ENCODE assay signal across 9 cellular contexts in the genomic region with DNA sequence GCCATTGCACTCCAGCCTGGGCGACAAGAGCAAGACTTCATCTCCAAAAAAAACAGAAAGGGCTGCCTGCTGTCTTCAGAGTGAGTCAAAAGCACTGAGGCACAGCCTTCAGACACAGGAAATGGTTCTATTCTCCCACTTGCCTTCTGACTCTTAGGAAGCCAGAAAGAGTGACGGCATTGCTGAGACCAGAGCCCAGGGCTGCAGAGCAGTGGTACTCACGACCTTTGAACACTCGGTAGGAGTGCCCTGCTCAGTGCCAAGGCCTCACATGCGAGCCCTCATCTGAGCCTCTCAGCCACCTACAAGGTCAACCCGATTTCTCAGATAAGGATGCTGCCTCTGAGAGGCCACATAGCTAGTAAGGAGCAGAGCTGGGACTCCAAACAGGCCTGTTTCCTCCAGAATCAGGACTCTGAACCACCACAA. TPM values are rescaled to one million over a fixed set of nuclear protein-coding genes. Genes with fewer than 3 reads are reported as not detected.
DNase-seq lines count a peak whose midpoint lies in the region; ATAC-seq and TF ChIP-seq lines count a peak whose summit lies in the region.
"Had no signal": no experiment of that assay in that cellular context is flagged by ENCODE, and none has a peak within 500 bp of the region (broad histone marks: within the 10 kb centered on the region; RNA-seq: fewer than 3 reads in every experiment).

No MANE protein-coding gene starts in this region.

- no peak overlapping the region for H2AFZ ChIP-seq in OCI-LY7 (ENCODE audit: low read length)

- H3K27me3 ChIP-seq in kidney epithelial cell (ENCODE audit: control insufficient read depth, insufficient read depth, low read length): no peaks in the 10 kb centered on the region
- H3K27me3 ChIP-seq in gastrocnemius medialis: no peaks in the 10 kb centered on the region

- H3K79me2 ChIP-seq in OCI-LY7 (ENCODE audit: insufficient read depth, low read depth, low read length): no peaks in the 10 kb centered on the region

- ATAC-seq in GM21367 (IDR thresholded peaks at IDR 0.05; ENCODE audit: unreplicated experiment) (peak; percentile 66), gastrocnemius medialis (no peak)

- H3K36me3 ChIP-seq in OCI-LY7 (ENCODE audit: insufficient read depth, low read length): peaks cover 27% of the 10 kb centered on the region
- H3K36me3 ChIP-seq in kidney epithelial cell (ENCODE audit: control insufficient read depth, insufficient read depth, low read length): no peaks in the 10 kb centered on the region
- H3K36me3 ChIP-seq in gastrocnemius medialis: no peaks in the 10 kb centered on the region

- no peak for TF ChIP-seq CTCF in GM10248 (IDR thresholded peaks at IDR 0.05; ENCODE audit: control extremely low read depth, extremely low read depth, low read depth, missing control alignments)
- TF ChIP-seq CTCF in OCI-LY7 (conservative IDR thresholded peaks at IDR 0.05; ENCODE audit: low read length): no peak
- TF ChIP-seq CTCF in kidney epithelial cell (IDR thresholded peaks at IDR 0.05; ENCODE audit: insufficient read depth, low read length, poor library complexity, severe bottlenecking): no peak
- no peak for TF ChIP-seq CTCF in gastrocnemius medialis (IDR thresholded peaks at IDR 0.05 in 4 of 5, conservative IDR thresholded peaks at IDR 0.05 in 1 of 5)

- H3K4me2 ChIP-seq in OCI-LY7 (ENCODE audit: low read length): peak overlapping the region; percentile 50

- DNase-seq in GM10248 (ENCODE audit: extremely low spot score) (peak; percentile 78), OCI-LY7 (ENCODE audit: low spot score) (peak; percentile 57), kidney epithelial cell (ENCODE audit: low read depth) (peak; percentile 89), G401 (ENCODE audit: low spot score) (no peak), gastrocnemius medialis (no peak), NCI-H1417 (lab: John Stamatoyannopoulos, UW) (no peak), occipital lobe (lab: John Stamatoyannopoulos, UW) (no peak)
- DNase-seq: NCI-H524 had no signal

- H3K27ac ChIP-seq in OCI-LY7 (ENCODE audit: low read depth, low read length, poor library complexity, severe bottlenecking): peak overlapping the region; percentile 70
- no peak overlapping the region for H3K27ac ChIP-seq in gastrocnemius medialis

- peaks cover 18% of the 10 kb centered on the region for H3K4me1 ChIP-seq in OCI-LY7 (ENCODE audit: insufficient read depth, low read length, poor library complexity, severe bottlenecking)
- H3K4me1 ChIP-seq in gastrocnemius medialis: no peaks in the 10 kb centered on the region

- no peaks in the 10 kb centered on the region for H4K20me1 ChIP-seq in OCI-LY7 (ENCODE audit: insufficient read depth, low read length)

- in situ Hi-C loops in G401 (cut with HindIII; ENCODE audit: low sequenced_read_pairs): loop anchor here (10.0 kb wide), 1 partner anchor 60 kb away; no protein-coding TSS in a partner anchor
- in situ Hi-C loops in gastrocnemius medialis (cut with MboI; ENCODE audit: low sequenced_read_pairs in 4 of 4): no loop called here

- POLR2A ChIA-PET in GM10248 (lab: Yijun Ruan, JAX) (no interaction called here), OCI-LY7 (lab: Charles Lee) (no interaction called here)

- no peaks in the 10 kb centered on the region for H3K9me2 ChIP-seq in OCI-LY7 (ENCODE audit: insufficient read depth, low read length)

- CTCF ChIA-PET in GM10248 (lab: Yijun Ruan, JAX): interaction anchor here (4.6 to 6.5 kb wide), 2 partner anchors 13 to 66 kb away, joined by 14 to 43 read pairs; no protein-coding TSS in a partner anchor
- CTCF ChIA-PET in OCI-LY7 (lab: Charles Lee; ENCODE audit: unreplicated experiment): interaction anchor here (1.3 kb wide), 1 partner anchor 36 kb away, joined by 3 read pairs; no protein-coding TSS in a partner anchor

- intact Hi-C loops in OCI-LY7 (cut with micrococcal nuclease; ENCODE audit: unreplicated experiment): no loop called here
- intact Hi-C loops in gastrocnemius medialis (cut with DNase I; ENCODE audit: low total_unique reads): no loop called here

- H3K9me3 ChIP-seq in OCI-LY7 (ENCODE audit: low read length) (no peaks in the 10 kb centered on the region), gastrocnemius medialis (no peaks in the 10 kb centered on the region)

- BruUV-seq in OCI-LY7 (replicated peaks; lab: Mats Ljungman, UMichigan): no TSS peak

- no peak for TF ChIP-seq POLR2A in gastrocnemius medialis (IDR thresholded peaks at IDR 0.05)

- H3K4me3 ChIP-seq in OCI-LY7 (ENCODE audit: low read depth, low read length, poor library complexity, severe bottlenecking) (peak overlapping the region; percentile 2), kidney epithelial cell (ENCODE audit: low read depth, low read length) (no peak overlapping the region), gastrocnemius medialis (no peak overlapping the region)

RNA-seq across cellular contexts. Expression of a gene that starts 3.5 kb away (rescaled TPM):
- total RNA-seq in OCI-LY7 (2014; rRNA removed; shearing (Covaris generic)): 57.3 and 61.2 TPM in 2 replicates
- total RNA-seq in OCI-LY7 (2022): 51.2 and 52.2 TPM in 2 replicates
- total RNA-seq in kidney epithelial cell: 24.7 and 29.7 TPM in 2 replicates
- total RNA-seq in G401 (2014; rRNA removed; shearing (Covaris generic)): 24.7 and 29.6 TPM in 2 replicates
- total RNA-seq in gastrocnemius medialis: 10 to 100 TPM; 10.8 to 25.0 (median 23.5) TPM
- 6.2 TPM for total RNA-seq in occipital lobe

RNA-seq across cellular contexts. Expression of a gene that starts 41.5 kb away (rescaled TPM):
- total RNA-seq in OCI-LY7 (2014; rRNA removed; shearing (Covaris generic)): 24.5 and 56.5 TPM in 2 replicates
- total RNA-seq in OCI-LY7 (2022): 45.7 and 47.8 TPM in 2 replicates
- 26.1 and 29.1 TPM in 2 replicates for total RNA-seq in kidney epithelial cell
- 12.9 and 39.6 TPM in 2 replicates for total RNA-seq in G401 (2014; rRNA removed; shearing (Covaris generic))
- total RNA-seq in gastrocnemius medialis: 10 to 100 TPM in 3 of 4 donors, 1 to 10 TPM in 1; 9.5 to 15.2 (median 14.5) TPM
- total RNA-seq in occipital lobe: 24.5 TPM

Comparison
In these comparisons a context has a peak if more than half of its experiments do, and no peak if none do; other contexts are left out.
1. DNase-seq: peak in GM10248 (single experiment), OCI-LY7 (single experiment) and kidney epithelial cell (single experiment); none in G401 (single experiment), gastrocnemius medialis (0 of 2), NCI-H1417 (0 of 3) and occipital lobe (single experiment).